In the genomic region with DNA sequence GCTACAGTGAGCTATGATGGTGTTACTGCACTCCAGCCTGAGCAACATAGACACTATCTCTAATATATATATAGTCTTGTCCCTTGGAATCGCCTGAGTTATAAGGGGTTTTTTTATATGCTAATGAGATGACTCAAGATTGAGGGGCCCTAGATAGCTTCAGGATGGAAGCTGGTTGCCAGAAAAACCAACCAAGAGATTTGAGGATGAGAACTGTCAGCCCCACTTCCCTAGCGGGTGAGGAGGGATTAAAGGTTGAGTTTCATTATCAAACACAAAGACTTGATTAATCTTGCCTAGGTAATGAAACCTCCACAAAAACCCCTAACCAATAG, we compare ENCODE assay signal across 17 cellular contexts. TPM values are rescaled to one million over a fixed set of nuclear protein-coding genes. Genes with fewer than 3 reads are reported as not detected.
DNase-seq lines count a peak whose midpoint lies in the region; ATAC-seq and TF ChIP-seq lines count a peak whose summit lies in the region.
"Had no signal": no experiment of that assay in that cellular context is flagged by ENCODE, and none has a peak within 500 bp of the region (broad histone marks: within the 10 kb centered on the region; RNA-seq: fewer than 3 reads in every experiment).

No MANE protein-coding gene starts in this region.

- H3K27ac ChIP-seq in naive thymus-derived CD4-positive, alpha-beta T cell (ENCODE audit: low read depth, low read length) = no peak overlapping the region
- H3K27ac ChIP-seq in RWPE1 = no peak overlapping the region

- H3K27me3 ChIP-seq in naive thymus-derived CD4-positive, alpha-beta T cell (ENCODE audit: control insufficient read depth in 2 of 2, insufficient read depth in 2 of 2, low read length in 2 of 2) = no peaks in the 10 kb centered on the region

- no peaks in the 10 kb centered on the region for H3K36me3 ChIP-seq in naive thymus-derived CD4-positive, alpha-beta T cell (ENCODE audit: control insufficient read depth in 2 of 3, insufficient read depth in 3 of 3, low read length in 3 of 3)

- intact Hi-C loops in activated CD4-positive, alpha-beta T cell treated with anti-CD3 and anti-CD28 coated beads for 36 hours (cut with DNase I, micrococcal nuclease) = loop anchor here (1.0 kb wide), 8 partner anchors 14 to 476 kb away; a partner anchor contains a TSS
- intact Hi-C loops in naive thymus-derived CD4-positive, alpha-beta T cell (cut with micrococcal nuclease) = loop anchor here in 1 of 2 donors (1.0 kb wide), 2 partner anchors 9 to 14 kb away; no protein-coding TSS in a partner anchor

- no peak overlapping the region for H3K4me3 ChIP-seq in naive thymus-derived CD4-positive, alpha-beta T cell (ENCODE audit: low read length)
- H3K4me3 ChIP-seq: lung had no signal

- peaks cover 57% of the 10 kb centered on the region for H3K4me1 Mint-ChIP-seq in activated CD4-positive, alpha-beta T cell treated with anti-CD3 and anti-CD28 coated beads for 36 hours
- H3K4me1 Mint-ChIP-seq in T-cell (peaks cover 26 to 58% (median 29%) of the 10 kb centered on the region in 3 donors), mesothelial cell of epicardium (peaks cover 5% of the 10 kb centered on the region)
- H3K4me1 Mint-ChIP-seq in naive thymus-derived CD4-positive, alpha-beta T cell = peaks cover 13 to 68% (median 28%) of the 10 kb centered on the region in 7 donors
- H3K4me1 Mint-ChIP-seq: brain, H9, neural crest cell had no signal

- peak overlapping the region; percentile 44 for H3K4me3 Mint-ChIP-seq in activated CD4-positive, alpha-beta T cell treated with anti-CD3 and anti-CD28 coated beads for 36 hours
- H3K4me3 Mint-ChIP-seq in T-cell (peak overlapping the region; percentile 9 to 56 (median 27)), mesothelial cell of epicardium (no peak overlapping the region)
- H3K4me3 Mint-ChIP-seq in naive thymus-derived CD4-positive, alpha-beta T cell = peak overlapping the region in 5 of 10 donors; percentile 4 to 65 (median 41)
- H3K4me3 Mint-ChIP-seq: brain, H9, neural crest cell had no signal

- H3K36me3 Mint-ChIP-seq in activated CD4-positive, alpha-beta T cell treated with anti-CD3 and anti-CD28 coated beads for 36 hours (ENCODE audit: low read depth) = no peaks in the 10 kb centered on the region
- H3K36me3 Mint-ChIP-seq in T-cell (no peaks in the 10 kb centered on the region), mesothelial cell of epicardium (no peaks in the 10 kb centered on the region)
- peaks cover 0 to 17% (median 0%) of the 10 kb centered on the region in 5 donors for H3K36me3 Mint-ChIP-seq in naive thymus-derived CD4-positive, alpha-beta T cell
- H3K36me3 Mint-ChIP-seq: brain had no signal

- POLR2A ChIA-PET in activated CD4-positive, alpha-beta T cell treated with anti-CD3 and anti-CD28 coated beads for 36 hours (lab: Charles Lee) = interaction anchor here (0.6 to 2.9 kb wide), 11 partner anchors 10 to 1027 kb away, joined by 3 to 34 read pairs (median 5); a partner anchor contains a TSS
- POLR2A ChIA-PET in T-cell (lab: Charles Lee) = interaction anchor here (0.5 to 1.3 kb wide), 7 partner anchors 12 to 81 kb away, joined by 3 to 6 read pairs (median 3); a partner anchor contains a TSS
- POLR2A ChIA-PET in naive thymus-derived CD4-positive, alpha-beta T cell (lab: Charles Lee) = interaction anchor here (0.5 to 3.3 kb wide), 5 partner anchors 10 to 99 kb away, joined by 3 to 23 read pairs (median 4); a partner anchor contains a TSS
- POLR2A ChIA-PET in RWPE1 (lab: Yijun Ruan, JAX; ENCODE audit: low non-redundant PET) = no interaction called here

- no peaks in the 10 kb centered on the region for H3K9me3 Mint-ChIP-seq in activated CD4-positive, alpha-beta T cell treated with anti-CD3 and anti-CD28 coated beads for 36 hours (ENCODE audit: low read depth)
- H3K9me3 Mint-ChIP-seq in T-cell (no peaks in the 10 kb centered on the region), mesothelial cell of epicardium (peaks cover 1% of the 10 kb centered on the region)
- H3K9me3 Mint-ChIP-seq in naive thymus-derived CD4-positive, alpha-beta T cell = peaks cover 0 to 7% (median 0%) of the 10 kb centered on the region in 11 donors
- H3K9me3 Mint-ChIP-seq: brain, H9 had no signal

- CTCF ChIA-PET in activated CD4-positive, alpha-beta T cell treated with anti-CD3 and anti-CD28 coated beads for 36 hours (lab: Charles Lee) = interaction anchor here (0.5 to 4.3 kb wide), 13 partner anchors 10 to 1330 kb away, joined by 3 to 51 read pairs (median 3); a partner anchor contains a TSS
- CTCF ChIA-PET in T-cell (lab: Charles Lee) (interaction anchor here (0.6 to 1.5 kb wide), 6 partner anchors 11 to 1242 kb away, joined by 3 to 6 read pairs (median 4); no protein-coding TSS in a partner anchor), RWPE1 (lab: Yijun Ruan, JAX) (interaction anchor here (0.6 kb wide), 2 partner anchors 24 to 714 kb away, joined by 4 to 6 read pairs; no protein-coding TSS in a partner anchor)
- CTCF ChIA-PET in naive thymus-derived CD4-positive, alpha-beta T cell (lab: Charles Lee) = interaction anchor here (0.6 to 1.4 kb wide), 5 partner anchors 13 to 89 kb away, joined by 3 to 4 read pairs (median 3); no protein-coding TSS in a partner anchor

- DNase-seq in activated CD4-positive, alpha-beta T cell treated with anti-CD3 and anti-CD28 coated beads for 36 hours = no peak
- no peak for DNase-seq in activated CD4-positive, alpha-beta T cell treated with anti-CD3 and anti-CD28 coated beads for 48 hours
- no peak for DNase-seq in T-cell
- DNase-seq in naive thymus-derived CD4-positive, alpha-beta T cell = peak in 1 of 9 donors; percentile 2
- DNase-seq in mesothelial cell of epicardium (ENCODE audit: low spot score in 2 of 2, unreplicated experiment in 2 of 2) = no peak
- DNase-seq in RWPE1 (ENCODE audit: low spot score) = no peak
- DNase-seq: effector CD8-positive, alpha-beta T cell; GDM1; H9; right cardiac atrium; stimulated activated naive CD4-positive, alpha-beta T cell had no signal

- peaks cover 0 to 31% of the 10 kb centered on the region in 2 donors for H3K4me1 ChIP-seq in naive thymus-derived CD4-positive, alpha-beta T cell (ENCODE audit: control insufficient read depth in 2 of 2, insufficient read depth in 2 of 2, low read length in 2 of 2)

- H3K27me3 Mint-ChIP-seq in activated CD4-positive, alpha-beta T cell treated with anti-CD3 and anti-CD28 coated beads for 36 hours = no peaks in the 10 kb centered on the region
- H3K27me3 Mint-ChIP-seq in T-cell = no peaks in the 10 kb centered on the region
- H3K27me3 Mint-ChIP-seq in naive thymus-derived CD4-positive, alpha-beta T cell = no peaks in the 10 kb centered on the region
- no peaks in the 10 kb centered on the region for H3K27me3 Mint-ChIP-seq in mesothelial cell of epicardium (ENCODE audit: low read depth)

- ATAC-seq in activated CD4-positive, alpha-beta T cell treated with anti-CD3 and anti-CD28 coated beads for 36 hours = peak; percentile 61
- ATAC-seq in GM21423 (IDR thresholded peaks at IDR 0.05; ENCODE audit: unreplicated experiment) (peak; percentile 31), T-cell (replicated peaks in 1 of 4) (peak in 1 of 4 experiments; percentile 27), HG03439 (IDR thresholded peaks at IDR 0.05; ENCODE audit: unreplicated experiment) (no peak)
- no peak for ATAC-seq in naive thymus-derived CD4-positive, alpha-beta T cell
- ATAC-seq: right cardiac atrium had no signal

- no peaks in the 10 kb centered on the region for H3K9me3 ChIP-seq in naive thymus-derived CD4-positive, alpha-beta T cell (ENCODE audit: control insufficient read depth in 2 of 3, low read length in 3 of 3)

- TF ChIP-seq CTCF in mesothelial cell of epicardium (IDR thresholded peaks at IDR 0.05; ENCODE audit: unreplicated experiment) (no peak), RWPE1 (conservative IDR thresholded peaks at IDR 0.05; ENCODE audit: low read depth) (no peak)

- H3K27ac Mint-ChIP-seq in activated CD4-positive, alpha-beta T cell treated with anti-CD3 and anti-CD28 coated beads for 36 hours = peak overlapping the region; percentile 98
- H3K27ac Mint-ChIP-seq in T-cell (peak overlapping the region; percentile 82 to 92), mesothelial cell of epicardium (no peak overlapping the region)
- peak overlapping the region in 6 of 9 donors; percentile 0 to 92 (median 18) for H3K27ac Mint-ChIP-seq in naive thymus-derived CD4-positive, alpha-beta T cell
- H3K27ac Mint-ChIP-seq: brain, H9 had no signal

RNA-seq across cellular contexts. Expression of a gene that starts 12.6 kb away (rescaled TPM):
- 10 to 100 TPM; 56.0 to 57.8 TPM for total RNA-seq in activated CD4-positive, alpha-beta T cell treated with anti-CD3 and anti-CD28 coated beads for 36 hours
- total RNA-seq in T-cell (10 to 100 TPM; 14.3 to 29.4 (median 17.3) TPM), mesothelial cell of epicardium (17.0 to 18.2 TPM (median 17.6 TPM) in 3 replicates)
- total RNA-seq in naive thymus-derived CD4-positive, alpha-beta T cell = 10 to 100 TPM in 4 of 5 experiments, 1 to 10 TPM in 1; 4.3 to 52.5 (median 14.4) TPM
- polyA plus RNA-seq in naive thymus-derived CD4-positive, alpha-beta T cell = 10 to 100 TPM; 14.7 to 17.5 TPM
- total RNA-seq: MCF 10A had no signal

RNA-seq across cellular contexts. Expression of a gene that starts 50.6 kb away (rescaled TPM):
- total RNA-seq in activated CD4-positive, alpha-beta T cell treated with anti-CD3 and anti-CD28 coated beads for 36 hours = 10 to 100 TPM; 53.5 to 59.8 TPM
- total RNA-seq in T-cell (10 to 100 TPM; 28.1 to 69.0 (median 35.2) TPM), mesothelial cell of epicardium (73.9 to 84.8 TPM (median 80.7 TPM) in 3 replicates)
- 10 to 100 TPM; 10.1 to 66.8 (median 30.2) TPM for total RNA-seq in naive thymus-derived CD4-positive, alpha-beta T cell
- polyA plus RNA-seq in naive thymus-derived CD4-positive, alpha-beta T cell = 10 to 100 TPM; 14.1 to 16.4 TPM

Comparison
In these comparisons a context has a peak if more than half of its experiments do, and no peak if none do; other contexts are left out.
1. ATAC-seq: peak in activated CD4-positive, alpha-beta T cell treated with anti-CD3 and anti-CD28 coated beads for 36 hours (single experiment) and GM21423 (single experiment); none in naive thymus-derived CD4-positive, alpha-beta T cell (single experiment) and HG03439 (single experiment).